Comparison of ENCODE assay signal across 1 cellular context in the genomic region with DNA sequence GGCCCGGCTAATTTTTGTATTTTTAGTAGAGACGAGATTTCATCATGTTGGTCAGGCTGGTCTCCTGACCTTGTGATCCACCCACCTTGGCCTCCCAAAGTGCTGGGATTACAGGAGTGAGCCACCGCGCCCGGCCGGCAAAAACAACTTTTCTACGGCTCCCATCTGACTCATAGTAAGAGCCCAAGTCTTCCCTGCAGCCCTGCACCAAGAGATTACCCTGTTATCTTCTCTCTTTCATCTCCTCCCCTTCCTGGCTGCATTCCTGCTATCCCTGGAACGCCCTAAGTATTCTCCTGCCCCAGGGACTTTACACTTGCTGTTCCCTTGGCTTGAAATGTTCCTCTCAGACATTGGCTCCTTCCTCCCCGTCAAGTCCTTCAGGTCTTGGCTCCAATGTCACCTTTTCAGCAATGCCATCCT.
TF ChIP-seq lines count a peak whose summit lies in the region.

No MANE protein-coding gene starts in this region.

TF ChIP-seq in WTC11, 78 proteins besides CTCF, POLR2A, EP300 and RAD21:
- TF ChIP-seq ZNF317 (CRISPR knock-in tag; IDR thresholded peaks at IDR 0.05; ENCODE audit: borderline replicate concordance, low read depth) (no peak), ESRRA (CRISPR knock-in tag; IDR thresholded peaks at IDR 0.05; ENCODE audit: borderline replicate concordance) (no peak), EMX1 (CRISPR knock-in tag; IDR thresholded peaks at IDR 0.05) (no peak), OVOL2 (CRISPR knock-in tag; IDR thresholded peaks at IDR 0.05; ENCODE audit: borderline replicate concordance) (no peak), JAZF1 (CRISPR knock-in tag; IDR thresholded peaks at IDR 0.05) (no peak), TP53 (CRISPR knock-in tag; IDR thresholded peaks at IDR 0.05) (no peak), RORB (CRISPR knock-in tag; IDR thresholded peaks at IDR 0.05) (no peak)
- TF ChIP-seq, protein P1, sequence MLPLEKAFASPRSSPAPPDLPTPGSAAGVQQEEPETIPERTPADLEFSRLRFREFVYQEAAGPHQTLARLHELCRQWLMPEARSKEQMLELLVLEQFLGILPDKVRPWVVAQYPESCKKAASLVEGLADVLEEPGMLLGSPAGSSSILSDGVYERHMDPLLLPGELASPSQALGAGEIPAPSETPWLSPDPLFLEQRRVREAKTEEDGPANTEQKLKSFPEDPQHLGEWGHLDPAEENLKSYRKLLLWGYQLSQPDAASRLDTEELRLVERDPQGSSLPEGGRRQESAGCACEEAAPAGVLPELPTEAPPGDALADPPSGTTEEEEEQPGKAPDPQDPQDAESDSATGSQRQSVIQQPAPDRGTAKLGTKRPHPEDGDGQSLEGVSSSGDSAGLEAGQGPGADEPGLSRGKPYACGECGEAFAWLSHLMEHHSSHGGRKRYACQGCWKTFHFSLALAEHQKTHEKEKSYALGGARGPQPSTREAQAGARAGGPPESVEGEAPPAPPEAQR (CRISPR knock-in tag; IDR thresholded peaks at IDR 0.05), result no peak
- TF ChIP-seq, protein P2, sequence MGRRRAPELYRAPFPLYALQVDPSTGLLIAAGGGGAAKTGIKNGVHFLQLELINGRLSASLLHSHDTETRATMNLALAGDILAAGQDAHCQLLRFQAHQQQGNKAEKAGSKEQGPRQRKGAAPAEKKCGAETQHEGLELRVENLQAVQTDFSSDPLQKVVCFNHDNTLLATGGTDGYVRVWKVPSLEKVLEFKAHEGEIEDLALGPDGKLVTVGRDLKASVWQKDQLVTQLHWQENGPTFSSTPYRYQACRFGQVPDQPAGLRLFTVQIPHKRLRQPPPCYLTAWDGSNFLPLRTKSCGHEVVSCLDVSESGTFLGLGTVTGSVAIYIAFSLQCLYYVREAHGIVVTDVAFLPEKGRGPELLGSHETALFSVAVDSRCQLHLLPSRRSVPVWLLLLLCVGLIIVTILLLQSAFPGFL (CRISPR knock-in tag; IDR thresholded peaks at IDR 0.05; ENCODE audit: borderline replicate concordance), result no peak
- TF ChIP-seq, protein P3, sequence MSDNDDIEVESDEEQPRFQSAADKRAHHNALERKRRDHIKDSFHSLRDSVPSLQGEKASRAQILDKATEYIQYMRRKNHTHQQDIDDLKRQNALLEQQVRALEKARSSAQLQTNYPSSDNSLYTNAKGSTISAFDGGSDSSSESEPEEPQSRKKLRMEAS (CRISPR knock-in tag; IDR thresholded peaks at IDR 0.05), result no peak
- TF ChIP-seq, protein P4, sequence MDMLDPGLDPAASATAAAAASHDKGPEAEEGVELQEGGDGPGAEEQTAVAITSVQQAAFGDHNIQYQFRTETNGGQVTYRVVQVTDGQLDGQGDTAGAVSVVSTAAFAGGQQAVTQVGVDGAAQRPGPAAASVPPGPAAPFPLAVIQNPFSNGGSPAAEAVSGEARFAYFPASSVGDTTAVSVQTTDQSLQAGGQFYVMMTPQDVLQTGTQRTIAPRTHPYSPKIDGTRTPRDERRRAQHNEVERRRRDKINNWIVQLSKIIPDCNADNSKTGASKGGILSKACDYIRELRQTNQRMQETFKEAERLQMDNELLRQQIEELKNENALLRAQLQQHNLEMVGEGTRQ (CRISPR knock-in tag; IDR thresholded peaks at IDR 0.05), result no peak
- TF ChIP-seq, protein P5, sequence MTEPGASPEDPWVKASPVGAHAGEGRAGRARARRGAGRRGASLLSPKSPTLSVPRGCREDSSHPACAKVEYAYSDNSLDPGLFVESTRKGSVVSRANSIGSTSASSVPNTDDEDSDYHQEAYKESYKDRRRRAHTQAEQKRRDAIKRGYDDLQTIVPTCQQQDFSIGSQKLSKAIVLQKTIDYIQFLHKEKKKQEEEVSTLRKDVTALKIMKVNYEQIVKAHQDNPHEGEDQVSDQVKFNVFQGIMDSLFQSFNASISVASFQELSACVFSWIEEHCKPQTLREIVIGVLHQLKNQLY (CRISPR knock-in tag; IDR thresholded peaks at IDR 0.05), result no peak
